ENCODE assay signal across 25 cellular contexts in the genomic region with DNA sequence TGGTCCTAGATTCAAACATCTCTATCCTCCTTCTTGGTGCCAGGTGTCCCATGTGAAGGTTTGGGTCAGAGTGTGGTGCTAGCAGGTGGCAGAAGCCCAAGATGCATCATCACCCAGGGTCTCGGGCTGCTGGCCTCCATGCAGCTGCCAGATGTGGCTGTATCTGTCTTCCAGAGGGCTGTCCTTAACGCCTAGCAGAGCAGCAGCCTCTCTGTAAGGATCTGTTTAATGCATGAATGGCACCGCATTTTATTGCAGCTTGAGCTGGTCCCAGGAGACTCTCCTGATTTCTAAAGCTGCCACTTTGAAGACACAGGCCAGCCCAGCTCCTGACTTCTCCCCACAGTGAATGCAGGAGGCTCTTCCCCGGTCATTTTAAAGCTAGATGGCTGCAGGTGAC. TPM values are rescaled to one million over a fixed set of nuclear protein-coding genes. Genes with fewer than 3 reads are reported as not detected.
DNase-seq lines count a peak whose midpoint lies in the region; ATAC-seq and TF ChIP-seq lines count a peak whose summit lies in the region.
"Had no signal": no experiment of that assay in that cellular context is flagged by ENCODE, and none has a peak within 500 bp of the region (broad histone marks: within the 10 kb centered on the region; RNA-seq: fewer than 3 reads in every experiment).

No MANE protein-coding gene starts in this region.

- TF ChIP-seq CTCF in vagina (IDR thresholded peaks at IDR 0.05), result no peak
- no peak for TF ChIP-seq CTCF in psoas muscle (IDR thresholded peaks at IDR 0.05)

- no peaks in the 10 kb centered on the region for H3K36me3 Mint-ChIP-seq in dendritic cell treated with granulocyte-macrophage colony-stimulating factor and Interleukin-4, amounts not matched to agents 40 ng/mL and 50 ng/mL, for 4 days (ENCODE audit: low read depth)
- H3K36me3 Mint-ChIP-seq in CD4-positive, alpha-beta memory T cell, result no peaks in the 10 kb centered on the region
- H3K36me3 Mint-ChIP-seq: natural killer cell; stimulated activated naive B cell treated with anti-CD40 and anti-IgM and Interleukin-4, amounts not matched to agents 10 μg/mL and 1 μg/mL and 100 μg/mL, for 72 hours had no signal

- peaks cover 16% of the 10 kb centered on the region for H3K4me1 Mint-ChIP-seq in dendritic cell treated with granulocyte-macrophage colony-stimulating factor and Interleukin-4, amounts not matched to agents 40 ng/mL and 50 ng/mL, for 4 days (ENCODE audit: low read depth)
- H3K4me1 Mint-ChIP-seq in CD4-positive, alpha-beta memory T cell, result peaks cover 13 to 27% (median 18%) of the 10 kb centered on the region in 4 donors

- H3K4me3 ChIP-seq in vagina (no peak overlapping the region), psoas muscle (no peak overlapping the region)
- H3K4me3 ChIP-seq in CD4-positive, alpha-beta memory T cell (ENCODE audit: low read length in 2 of 2), result no peak overlapping the region
- H3K4me3 ChIP-seq: Peyer's patch, prostate gland, testis had no signal

- WGBS in psoas muscle, 3 donors, result 50 to 51% (median 51%) methylated on average over 4 of the region's 4 CpGs

- CTCF ChIA-PET in CD4-positive, alpha-beta memory T cell (lab: Charles Lee; ENCODE audit: partially characterized antibody), result interaction anchor here (0.7 to 8.7 kb wide), 16 partner anchors 11 to 806 kb away, joined by 3 to 158 read pairs (median 8); no protein-coding TSS in a partner anchor

- peaks cover 32% of the 10 kb centered on the region for H3K4me1 ChIP-seq in vagina
- peaks cover 5% of the 10 kb centered on the region for H3K4me1 ChIP-seq in psoas muscle
- H3K4me1 ChIP-seq in CD4-positive, alpha-beta memory T cell (ENCODE audit: insufficient read depth, low read length), result peaks cover 19% of the 10 kb centered on the region
- H3K4me1 ChIP-seq: prostate gland, testis had no signal

- no peak overlapping the region for H3K4me3 Mint-ChIP-seq in dendritic cell treated with granulocyte-macrophage colony-stimulating factor and Interleukin-4, amounts not matched to agents 40 ng/mL and 50 ng/mL, for 4 days
- no peak overlapping the region for H3K4me3 Mint-ChIP-seq in CD4-positive, alpha-beta memory T cell
- H3K4me3 Mint-ChIP-seq: activated naive CD4-positive, alpha-beta T cell treated with anti-CD3 and anti-CD28 coated beads for 36 hours; activated T-cell treated with anti-CD3 and anti-CD28 coated beads, Interleukin-2, amount 50 U/mL, for 24 hours; CD4-positive, alpha-beta T cell; central memory CD8-positive, alpha-beta T cell; natural killer cell; stimulated activated naive B cell treated with anti-CD40 and anti-IgM and Interleukin-4, amounts not matched to agents 10 μg/mL and 1 μg/mL and 100 μg/mL, for 72 hours had no signal

- H3K27ac ChIP-seq in vagina (peak overlapping the region; percentile 35), psoas muscle (no peak overlapping the region)
- H3K27ac ChIP-seq in CD4-positive, alpha-beta memory T cell (ENCODE audit: low read depth, low read length), result no peak overlapping the region
- H3K27ac ChIP-seq: Peyer's patch, testis had no signal

- H3K9me3 Mint-ChIP-seq in dendritic cell treated with granulocyte-macrophage colony-stimulating factor and Interleukin-4, amounts not matched to agents 40 ng/mL and 50 ng/mL, for 4 days, result no peaks in the 10 kb centered on the region
- peaks cover 0 to 5% (median 0%) of the 10 kb centered on the region in 8 donors for H3K9me3 Mint-ChIP-seq in CD4-positive, alpha-beta memory T cell
- H3K9me3 Mint-ChIP-seq: activated naive CD4-positive, alpha-beta T cell treated with anti-CD3 and anti-CD28 coated beads for 36 hours; activated T-cell treated with anti-CD3 and anti-CD28 coated beads, Interleukin-2, amount 50 U/mL, for 24 hours; CD4-positive, alpha-beta T cell; central memory CD8-positive, alpha-beta T cell; natural killer cell; stimulated activated naive B cell treated with anti-CD40 and anti-IgM and Interleukin-4, amounts not matched to agents 10 μg/mL and 1 μg/mL and 100 μg/mL, for 72 hours had no signal

- H3K27me3 ChIP-seq in vagina (no peaks in the 10 kb centered on the region), psoas muscle (ENCODE audit: insufficient read depth in 3 of 3, low read length in 2 of 3) (no peaks in the 10 kb centered on the region)
- H3K27me3 ChIP-seq in CD4-positive, alpha-beta memory T cell (ENCODE audit: insufficient read depth, low read length), result no peaks in the 10 kb centered on the region
- H3K27me3 ChIP-seq: Peyer's patch, testis had no signal

- H3K27me3 Mint-ChIP-seq in dendritic cell treated with granulocyte-macrophage colony-stimulating factor and Interleukin-4, amounts not matched to agents 40 ng/mL and 50 ng/mL, for 4 days, result peaks cover 1% of the 10 kb centered on the region
- peaks cover 0 to 3% of the 10 kb centered on the region in 2 donors for H3K27me3 Mint-ChIP-seq in CD4-positive, alpha-beta memory T cell

- POLR2A ChIA-PET in CD4-positive, alpha-beta memory T cell (lab: Charles Lee; ENCODE audit: partially characterized antibody), result no interaction called here

- DNase-seq in NCI-H82 (lab: John Stamatoyannopoulos, UW) (peak; percentile 72), NCI-H82 treated with DMSO at 0.1 percent for 48 hours (lab: John Stamatoyannopoulos, UW; ENCODE audit: unreplicated experiment) (no peak), NCI-H2171 (lab: John Stamatoyannopoulos, UW) (peak; percentile 42), vagina (ENCODE audit: extremely low spot score in 2 of 2) (no peak), psoas muscle (no peak), GOT3 (lab: John Stamatoyannopoulos, UW) (no peak)
- DNase-seq in CD4-positive, alpha-beta memory T cell, result no peak
- DNase-seq: activated CD4-positive, CD25-positive, alpha-beta regulatory T cell; activated naive CD4-positive, alpha-beta T cell treated with anti-CD3 and anti-CD28 coated beads for 36 hours; activated T-cell treated with anti-CD3 and anti-CD28 coated beads, Interleukin-2, amount 50 U/mL, for 24 hours; CD4-positive, alpha-beta T cell; Kasumi-1; left cardiac atrium; mesendoderm; natural killer cell; NCI-H1092; Peyer's patch; stimulated activated CD4-positive, alpha-beta T cell treated with anti-CD3 and anti-CD28 coated beads, Interleukin-1b, Interleukin-23, amount 100 ng/mL, for 48 hours; stimulated activated naive B cell treated with anti-CD40 and anti-IgM and Interleukin-4, amounts not matched to agents 10 μg/mL and 1 μg/mL and 100 μg/mL, for 72 hours; T1000; testis had no signal

- H3K9me3 ChIP-seq in vagina, result no peaks in the 10 kb centered on the region
- no peaks in the 10 kb centered on the region for H3K9me3 ChIP-seq in psoas muscle
- no peaks in the 10 kb centered on the region for H3K9me3 ChIP-seq in CD4-positive, alpha-beta memory T cell (ENCODE audit: control insufficient read depth in 1 of 2, low read length in 2 of 2)
- H3K9me3 ChIP-seq: Peyer's patch, prostate gland, testis had no signal

- intact Hi-C loops in dendritic cell treated with granulocyte-macrophage colony-stimulating factor and Interleukin-4, amounts not matched to agents 40 ng/mL and 50 ng/mL, for 4 days (cut with micrococcal nuclease), result loop anchor here (5.0 kb wide), 1 partner anchor 156 kb away; no protein-coding TSS in a partner anchor
- intact Hi-C loops in vagina (cut with DNase I), result loop anchor here (5.0 to 10.0 kb wide), 2 partner anchors 398 to 466 kb away; no protein-coding TSS in a partner anchor
- intact Hi-C loops in psoas muscle (cut with DNase I), result loop anchor here (2.0 to 10.0 kb wide), 6 partner anchors 131 to 808 kb away; no protein-coding TSS in a partner anchor
- intact Hi-C loops in CD4-positive, alpha-beta memory T cell (cut with micrococcal nuclease), result loop anchor here (5.0 kb wide), 4 partner anchors 156 to 251 kb away; no protein-coding TSS in a partner anchor

- no peak for ATAC-seq in psoas muscle

- peak overlapping the region; percentile 70 for H3K27ac Mint-ChIP-seq in dendritic cell treated with granulocyte-macrophage colony-stimulating factor and Interleukin-4, amounts not matched to agents 40 ng/mL and 50 ng/mL, for 4 days
- H3K27ac Mint-ChIP-seq in CD4-positive, alpha-beta memory T cell, result no peak overlapping the region
- H3K27ac Mint-ChIP-seq: activated naive CD4-positive, alpha-beta T cell treated with anti-CD3 and anti-CD28 coated beads for 36 hours; activated T-cell treated with anti-CD3 and anti-CD28 coated beads, Interleukin-2, amount 50 U/mL, for 24 hours; CD4-positive, alpha-beta T cell; natural killer cell; stimulated activated naive B cell treated with anti-CD40 and anti-IgM and Interleukin-4, amounts not matched to agents 10 μg/mL and 1 μg/mL and 100 μg/mL, for 72 hours had no signal

- H3K36me3 ChIP-seq in vagina, result no peaks in the 10 kb centered on the region
- H3K36me3 ChIP-seq in psoas muscle (ENCODE audit: insufficient read depth in 1 of 2, low read depth in 1 of 2), result no peaks in the 10 kb centered on the region
- H3K36me3 ChIP-seq in CD4-positive, alpha-beta memory T cell (ENCODE audit: insufficient read depth, low read length), result no peaks in the 10 kb centered on the region
- H3K36me3 ChIP-seq: Peyer's patch, prostate gland had no signal

- no peak for TF ChIP-seq POLR2A in vagina (IDR thresholded peaks at IDR 0.05)

RNA-seq across cellular contexts. Expression of a gene that starts 26.3 kb away (rescaled TPM):
- total RNA-seq in vagina (4.7 TPM), psoas muscle (1 to 10 TPM in 2 of 4 donors, under 1 TPM in 2; 0.08 to 2.0 (median 0.91) TPM)
- under 1 TPM; 0.05 to 0.70 (median 0.35) TPM for polyA plus RNA-seq in psoas muscle
- total RNA-seq in CD4-positive, alpha-beta memory T cell, result under 1 TPM; 0.08 to 0.09 TPM
- under 1 TPM; 0.13 to 0.25 TPM for polyA plus RNA-seq in CD4-positive, alpha-beta memory T cell
- total RNA-seq: activated naive CD4-positive, alpha-beta T cell treated with anti-CD3 and anti-CD28 coated beads for 36 hours; CD4-positive, alpha-beta T cell; glomerular endothelial cell had no signal

Comparison
In these comparisons a context has a peak if more than half of its experiments do, and no peak if none do; other contexts are left out.
1. DNase-seq: peak in NCI-H82 (single experiment) and NCI-H2171 (single experiment); none in NCI-H82 treated with DMSO at 0.1 percent for 48 hours (single experiment), vagina (0 of 2), psoas muscle (0 of 2), GOT3 (single experiment) and CD4-positive, alpha-beta memory T cell (0 of 5).